Comparison of ENCODE assay signal across 36 cellular contexts in genomic region chr15:35246376-35246965, GRCh38.
"Had no signal": no experiment of that assay in that cellular context is flagged by ENCODE, and none has a peak within 500 bp of the region (broad histone marks: within the 10 kb centered on the region; RNA-seq: fewer than 3 reads in every experiment).

No MANE protein-coding gene starts in this region.

- H3K4me3 Mint-ChIP-seq: activated naive CD8-positive, alpha-beta T cell; activated T-cell treated with anti-CD3 and anti-CD28 coated beads, Interleukin-2, amount 50 U/mL, for 72 hours; central memory CD8-positive, alpha-beta T cell; nephron; stimulated activated effector memory CD8-positive, alpha-beta T cell treated with anti-CD3 and anti-CD28 coated beads, Interleukin-12 subunit alpha, Interleukin-12 subunit beta, amount 100 ng/mL, for 72 hours; stimulated activated naive CD8-positive, alpha-beta T cell treated with anti-CD3 and anti-CD28 coated beads, Interleukin-15, Interleukin-2, amounts not matched to agents 100 ng/mL and 50 ng/mL, for 24 hours; T-helper 1 cell treated with Interleukin-12 subunit alpha and Interleukin-12 subunit beta and Interleukin-4 antibody, amounts not matched to agents 30 μg/mL and 1 μg/mL, for 36 hours had no signal

- H3K9me3 Mint-ChIP-seq: activated T-cell treated with anti-CD3 and anti-CD28 coated beads, Interleukin-2, amount 50 U/mL, for 72 hours; central memory CD8-positive, alpha-beta T cell; nephron; stimulated activated naive CD8-positive, alpha-beta T cell treated with anti-CD3 and anti-CD28 coated beads, Interleukin-15, Interleukin-2, amounts not matched to agents 100 ng/mL and 50 ng/mL, for 24 hours; T-helper 1 cell treated with Interleukin-12 subunit alpha and Interleukin-12 subunit beta and Interleukin-4 antibody, amounts not matched to agents 30 μg/mL and 1 μg/mL, for 36 hours had no signal

- H3K9me3 ChIP-seq: esophagus squamous epithelium, heart right ventricle, left lung, neutrophil, ovary, prostate gland, thoracic aorta had no signal

- H3K4me1 Mint-ChIP-seq: central memory CD8-positive, alpha-beta T cell; stimulated activated effector memory CD8-positive, alpha-beta T cell treated with anti-CD3 and anti-CD28 coated beads, Interleukin-12 subunit alpha, Interleukin-12 subunit beta, amount 100 ng/mL, for 72 hours had no signal

- H3K27me3 ChIP-seq: esophagus squamous epithelium, heart right ventricle, left lung, neutrophil, ovary had no signal

- DNase-seq: activated CD4-positive, alpha-beta T cell treated with anti-CD3 and anti-CD28 coated beads for 1 hour; activated CD4-positive, alpha-beta T cell treated with anti-CD3 and anti-CD28 coated beads, Interleukin-2, amount 50 U/mL, for 1 hour; activated effector memory CD4-positive, alpha-beta T cell treated with Interleukin-2 at 50 U/mL for 16 hours; activated naive CD4-positive, alpha-beta T cell treated with Interleukin-2 at 50 U/mL for 16 hours; activated T-cell treated with anti-CD3 and anti-CD28 coated beads for 4 hours; activated T-cell treated with anti-CD3 and anti-CD28 coated beads, Interleukin-2, amount 50 U/mL, for 72 hours; anterior cingulate cortex; dermis blood vessel endothelial cell; effector CD4-positive, alpha-beta T cell; esophagus squamous epithelium; foreskin melanocyte; heart right ventricle; left lung; ovary; retina; stimulated activated CD4-positive, alpha-beta T cell treated with anti-CD3 and anti-CD28 coated beads, Interleukin-12 subunit alpha, Interleukin-12 subunit beta, amount 100 ng/mL, for 4 hours; stimulated activated CD4-positive, alpha-beta T cell treated with anti-CD3 and anti-CD28 coated beads, Interleukin-4, amount 100 ng/mL, for 1 hour; T-helper 9 cell; trophoblast cell had no signal

- FAIRE-seq: bronchial epithelial cell, colon, endometrium, islet of Langerhans, urothelium cell line had no signal

- H3K36me3 Mint-ChIP-seq: stimulated activated effector memory CD8-positive, alpha-beta T cell treated with anti-CD3 and anti-CD28 coated beads, Interleukin-12 subunit alpha, Interleukin-12 subunit beta, amount 100 ng/mL, for 72 hours had no signal

- H3K27ac Mint-ChIP-seq: activated naive CD8-positive, alpha-beta T cell; activated T-cell treated with anti-CD3 and anti-CD28 coated beads, Interleukin-2, amount 50 U/mL, for 72 hours; nephron; stimulated activated effector memory CD8-positive, alpha-beta T cell treated with anti-CD3 and anti-CD28 coated beads, Interleukin-12 subunit alpha, Interleukin-12 subunit beta, amount 100 ng/mL, for 72 hours; stimulated activated naive CD8-positive, alpha-beta T cell treated with anti-CD3 and anti-CD28 coated beads, Interleukin-15, Interleukin-2, amounts not matched to agents 100 ng/mL and 50 ng/mL, for 24 hours; T-helper 1 cell treated with Interleukin-12 subunit alpha and Interleukin-12 subunit beta and Interleukin-4 antibody, amounts not matched to agents 30 μg/mL and 1 μg/mL, for 36 hours had no signal

- H3K27ac ChIP-seq: epithelial cell of prostate, esophagus squamous epithelium, heart right ventricle, left lung, neutrophil, ovary, prostate gland, skin epidermis, thoracic aorta had no signal

- H3K36me3 ChIP-seq: esophagus squamous epithelium, heart right ventricle, left lung, neutrophil, ovary, prostate gland, thoracic aorta had no signal

- H3K4me3 ChIP-seq: esophagus squamous epithelium, heart right ventricle, left lung, lung, ovary, prostate gland, skin epidermis, thoracic aorta had no signal

- H3K4me1 ChIP-seq: esophagus squamous epithelium, heart right ventricle, left lung, prostate gland had no signal

- H3K27me3 Mint-ChIP-seq: activated naive CD8-positive, alpha-beta T cell; central memory CD8-positive, alpha-beta T cell; stimulated activated naive CD8-positive, alpha-beta T cell treated with anti-CD3 and anti-CD28 coated beads, Interleukin-15, Interleukin-2, amounts not matched to agents 100 ng/mL and 50 ng/mL, for 24 hours had no signal
